Comparison of ENCODE assay signal across 8 cellular contexts in the genomic region with DNA sequence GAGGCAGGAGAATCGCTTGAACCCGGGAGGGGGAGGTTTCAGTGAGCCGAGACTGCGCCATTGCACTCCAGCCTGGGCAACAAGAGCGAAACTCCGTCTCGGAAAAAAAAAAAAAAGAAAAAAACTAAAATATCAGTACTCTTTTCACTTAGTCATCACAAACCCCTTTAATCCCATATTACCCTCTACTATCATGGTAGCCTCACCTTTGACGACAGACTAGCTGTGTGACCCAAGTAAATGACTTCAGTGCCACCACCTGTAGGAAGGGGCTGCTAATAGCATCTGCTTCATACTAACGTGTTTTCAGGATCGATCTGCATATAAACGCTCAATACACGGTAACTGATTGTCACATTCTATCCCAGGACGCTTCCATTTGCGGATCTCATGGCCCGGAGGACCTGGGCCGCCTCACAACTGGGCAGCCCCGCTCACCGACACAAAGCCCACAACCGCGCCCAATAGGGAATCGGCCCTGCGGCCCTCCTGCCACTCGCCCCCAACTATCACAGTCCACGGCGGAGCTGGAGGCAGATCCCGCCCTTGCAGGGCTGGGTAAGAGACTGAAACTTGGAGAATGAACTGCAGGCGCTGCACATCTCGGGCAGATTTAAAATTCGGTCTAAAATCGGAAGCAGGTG. TPM values are rescaled to one million over a fixed set of nuclear protein-coding genes. Genes with fewer than 3 reads are reported as not detected.
DNase-seq lines count a peak whose midpoint lies in the region; ATAC-seq and TF ChIP-seq lines count a peak whose summit lies in the region.

No MANE protein-coding gene starts in this region.

- H3K27me3 ChIP-seq in heart left ventricle (no peaks in the 10 kb centered on the region), psoas muscle (ENCODE audit: insufficient read depth in 3 of 3, low read length in 2 of 3) (no peaks in the 10 kb centered on the region)

- peak overlapping the region; percentile 99 for H3K4me3 Mint-ChIP-seq in WTC11

- H3K36me3 ChIP-seq in heart left ventricle, result peaks cover 0 to 26% (median 18%) of the 10 kb centered on the region in 9 donors
- peaks cover 2 to 18% of the 10 kb centered on the region in 2 donors for H3K36me3 ChIP-seq in psoas muscle (ENCODE audit: insufficient read depth in 1 of 2, low read depth in 1 of 2)

- H3K4me3 ChIP-seq in heart left ventricle (peak overlapping the region; percentile 52 to 99 (median 94)), psoas muscle (peak overlapping the region; percentile 76)

- TF ChIP-seq CTCF in WTC11 (IDR thresholded peaks at IDR 0.05) (no peak), heart left ventricle (IDR thresholded peaks at IDR 0.05) (peak in 1 of 12 donors; percentile 6), psoas muscle (IDR thresholded peaks at IDR 0.05) (no peak)

- peaks cover 7% of the 10 kb centered on the region for H3K9me3 Mint-ChIP-seq in WTC11

- H3K9me3 ChIP-seq in heart left ventricle (peaks cover 0 to 27% (median 9%) of the 10 kb centered on the region in 12 donors), psoas muscle (no peaks in the 10 kb centered on the region)

- peak overlapping the region; percentile 93 for H3K27ac Mint-ChIP-seq in WTC11

- H3K4me1 Mint-ChIP-seq in WTC11, result peaks cover 21% of the 10 kb centered on the region

- POLR2A ChIA-PET in WTC11 (lab: Charles Lee), result interaction anchor here (0.5 to 2.3 kb wide), 8 partner anchors 12 to 240 kb away, joined by 3 to 12 read pairs (median 4); partner anchors contain the start of genes TIGD7, ZNF174, ZNF75A and ZSCAN32

- H3K27ac ChIP-seq in heart left ventricle (peak overlapping the region; percentile 98 to 100 (median 99)), psoas muscle (peak overlapping the region; percentile 100)

- TF ChIP-seq POLR2A in heart left ventricle (IDR thresholded peaks at IDR 0.05), result no peak

- intact Hi-C loops in Right ventricle myocardium inferior (cut with DNase I) (loop anchor here (2.0 to 5.0 kb wide), 4 partner anchors 17 to 220 kb away; partner anchors contain the start of genes CLUAP1 and ZNF200), cardiac septum (cut with DNase I) (loop anchor here (2.0 to 5.0 kb wide), 2 partner anchors 119 to 175 kb away; partner anchors contain the start of genes ZNF174 and ZSCAN32), heart left ventricle (cut with DNase I) (loop anchor here in 7 of 10 donors (2.0 to 10.0 kb wide), 8 partner anchors 17 to 223 kb away; partner anchors contain the start of genes CLUAP1 (in 3 of the 7), TIGD7 (in 1 of the 7), ZNF200 (in 1 of the 7) and ZNF75A (in 1 of the 7)), psoas muscle (cut with DNase I) (loop anchor here (2.0 to 5.0 kb wide), 4 partner anchors 17 to 220 kb away; partner anchors contain the start of genes CLUAP1 (in 1 of the 2), TIGD7 (in 1 of the 2), ZNF200 (in 1 of the 2) and ZNF75A (in 1 of the 2))

- CTCF ChIA-PET in WTC11 (lab: Charles Lee), result interaction anchor here (0.6 to 2.1 kb wide), 10 partner anchors 10 to 245 kb away, joined by 3 to 19 read pairs (median 4); partner anchors contain the start of gene ZSCAN32

- WGBS in heart left ventricle, 4 donors, result 10 to 20% (median 15%) methylated on average over 24 to 30 of the region's 30 CpGs
- WGBS in psoas muscle, 3 donors, result 14 to 17% (median 15%) methylated on average over 30 of the region's 30 CpGs

- H3K4me1 ChIP-seq in heart left ventricle, result peaks cover 0 to 30% (median 24%) of the 10 kb centered on the region in 12 donors
- peaks cover 15% of the 10 kb centered on the region for H3K4me1 ChIP-seq in psoas muscle

- ATAC-seq in Right ventricle myocardium inferior (peak; percentile 33), HG02870 (IDR thresholded peaks at IDR 0.05; ENCODE audit: unreplicated experiment) (peak; percentile 16), WTC11 (peak; percentile 61), heart left ventricle (peak; percentile 5 to 59 (median 34)), psoas muscle (peak; percentile 24 to 43 (median 33))

- peaks cover 11% of the 10 kb centered on the region for H3K27me3 Mint-ChIP-seq in WTC11 (ENCODE audit: low read depth)

- peaks cover 24% of the 10 kb centered on the region for H3K36me3 Mint-ChIP-seq in WTC11

- DNase-seq in Right ventricle myocardium inferior (ENCODE audit: missing footprints) (no peak), cardiac septum (ENCODE audit: low spot score) (no peak), NCI-H2029 (lab: John Stamatoyannopoulos, UW) (peak; percentile 38), WTC11 (ENCODE audit: low spot score) (peak; percentile 72), heart left ventricle (no peak), psoas muscle (no peak), UCSD-AML1 (lab: John Stamatoyannopoulos, UW; ENCODE audit: unreplicated experiment) (no peak)

TF ChIP-seq in WTC11, 78 proteins besides CTCF, POLR2A, EP300 and RAD21:
- TF ChIP-seq CREB1 (CRISPR knock-in tag; IDR thresholded peaks at IDR 0.05) (no peak), RELA (CRISPR knock-in tag; IDR thresholded peaks at IDR 0.05; ENCODE audit: borderline replicate concordance) (no peak), SP1 (CRISPR knock-in tag; conservative IDR thresholded peaks at IDR 0.05) (no peak), ZNF219 (CRISPR knock-in tag; IDR thresholded peaks at IDR 0.05; ENCODE audit: borderline replicate concordance) (0 out of 2 replicates have a peak, but pooled peaks have one; percentile 15)

RNA-seq across cellular contexts. Expression of gene ZNF263, which starts 1.1 kb away (rescaled TPM):
- total RNA-seq in Right ventricle myocardium inferior, result 8.4 TPM
- total RNA-seq in cardiac septum, result 11.3 TPM
- total RNA-seq in WTC11 (2021), result 24.9 to 29.5 TPM (median 27.8 TPM) in 3 replicates
- 10 to 100 TPM in 4 of 9 donors, 1 to 10 TPM in 5; 6.4 to 18.7 (median 9.6) TPM for total RNA-seq in heart left ventricle
- 10 to 100 TPM in 1 of 2 donors, 1 to 10 TPM in 1; 5.3 to 16.6 TPM for polyA plus RNA-seq in heart left ventricle
- total RNA-seq in psoas muscle, result 10 to 100 TPM; 11.0 to 17.8 (median 11.7) TPM
- polyA plus RNA-seq in psoas muscle, result 10 to 100 TPM in 2 of 3 donors, 1 to 10 TPM in 1; 6.1 to 23.9 (median 12.8) TPM

RNA-seq across cellular contexts. Expression of gene TIGD7, which starts 23.0 kb away (rescaled TPM):
- total RNA-seq in Right ventricle myocardium inferior, result 8.4 TPM
- total RNA-seq in cardiac septum, result 8.2 TPM
- 5.3 to 7.4 TPM (median 7.0 TPM) in 3 replicates for total RNA-seq in WTC11 (2021)
- 10 to 100 TPM in 1 of 9 donors, 1 to 10 TPM in 8; 4.6 to 10.4 (median 8.2) TPM for total RNA-seq in heart left ventricle
- 1 to 10 TPM; 2.9 to 7.4 TPM for polyA plus RNA-seq in heart left ventricle
- 1 to 10 TPM; 5.8 to 7.6 (median 6.5) TPM for total RNA-seq in psoas muscle
- 1 to 10 TPM; 3.1 to 9.4 (median 5.7) TPM for polyA plus RNA-seq in psoas muscle

RNA-seq across cellular contexts. Expression of gene ZNF75A, which starts 23.1 kb away (rescaled TPM):
- 19.0 TPM for total RNA-seq in Right ventricle myocardium inferior
- 21.3 TPM for total RNA-seq in cardiac septum
- 21.8 to 31.5 TPM (median 23.5 TPM) in 3 replicates for total RNA-seq in WTC11 (2021)
- 10 to 100 TPM; 13.3 to 27.3 (median 18.1) TPM for total RNA-seq in heart left ventricle
- polyA plus RNA-seq in heart left ventricle, result 10 to 100 TPM; 12.3 to 22.0 TPM
- 10 to 100 TPM; 11.4 to 20.5 (median 15.4) TPM for total RNA-seq in psoas muscle
- polyA plus RNA-seq in psoas muscle, result 10 to 100 TPM in 2 of 3 donors, 1 to 10 TPM in 1; 7.4 to 15.7 (median 13.4) TPM

RNA-seq across cellular contexts. Expression of gene MEFV, which starts 25.8 kb away (rescaled TPM):
- total RNA-seq in Right ventricle myocardium inferior, result 1.1 TPM
- total RNA-seq in cardiac septum, result 1.00 TPM
- 0.09 to 0.21 TPM (median 0.14 TPM) in 3 replicates for total RNA-seq in WTC11 (2021)
- total RNA-seq in heart left ventricle, result 1 to 10 TPM in 4 of 9 donors, under 1 TPM in 5; 0.39 to 4.3 (median 0.91) TPM
- under 1 TPM; 0.23 to 0.33 TPM for polyA plus RNA-seq in heart left ventricle
- under 1 TPM; 0.24 to 0.81 (median 0.69) TPM for total RNA-seq in psoas muscle
- polyA plus RNA-seq in psoas muscle, result under 1 TPM; 0.07 to 0.09 (median 0.08) TPM

RNA-seq across cellular contexts. Expression of gene ZNF200, which starts 47.3 kb away (rescaled TPM):
- 5.1 TPM for total RNA-seq in Right ventricle myocardium inferior
- total RNA-seq in cardiac septum, result 5.3 TPM
- 6.8 to 9.7 TPM (median 7.2 TPM) in 3 replicates for total RNA-seq in WTC11 (2021)
- 1 to 10 TPM; 4.8 to 8.7 (median 6.5) TPM for total RNA-seq in heart left ventricle
- 1 to 10 TPM; 2.7 to 4.7 TPM for polyA plus RNA-seq in heart left ventricle
- total RNA-seq in psoas muscle, result 1 to 10 TPM; 2.8 to 4.0 (median 3.4) TPM
- 1 to 10 TPM; 1.3 to 5.8 (median 2.6) TPM for polyA plus RNA-seq in psoas muscle

Comparison
In these comparisons a context has a peak if more than half of its experiments do, and no peak if none do; other contexts are left out.
1. DNase-seq: peak in NCI-H2029 (single experiment) and WTC11 (single experiment); none in Right ventricle myocardium inferior (single experiment), cardiac septum (single experiment), heart left ventricle (0 of 5), psoas muscle (0 of 2) and UCSD-AML1 (single experiment).
2. Peak in every context shown above with its lines, with median percentiles within 50 percentile points of each other: ATAC-seq.